ENCODE assay signal across 10 cellular contexts in the genomic region with DNA sequence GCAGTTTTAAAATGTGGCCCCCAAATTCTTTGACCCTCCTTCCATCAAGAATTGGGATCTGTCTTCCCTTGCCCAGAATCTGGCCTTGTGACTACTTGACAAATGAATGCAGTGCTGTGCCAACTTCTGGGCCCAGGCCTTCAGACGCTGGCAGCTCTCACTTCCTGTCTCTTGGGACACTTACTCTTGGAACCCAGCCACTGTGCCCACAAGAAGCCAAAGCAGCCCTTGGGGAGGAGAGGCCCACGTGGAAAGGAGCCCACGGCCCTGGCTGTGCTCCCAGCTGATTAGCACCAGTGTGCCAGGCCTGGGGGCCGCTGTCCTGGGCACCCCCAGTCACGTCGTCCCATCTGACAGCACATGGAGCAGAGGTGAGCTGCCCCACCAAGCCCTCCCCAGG. TPM values are rescaled to one million over a fixed set of nuclear protein-coding genes. Genes with fewer than 3 reads are reported as not detected.
DNase-seq lines count a peak whose midpoint lies in the region; ATAC-seq, FAIRE-seq and TF ChIP-seq lines count a peak whose summit lies in the region.
"Had no signal": no experiment of that assay in that cellular context is flagged by ENCODE, and none has a peak within 500 bp of the region (broad histone marks: within the 10 kb centered on the region; RNA-seq: fewer than 3 reads in every experiment).

No MANE protein-coding gene starts in this region.

- no peak overlapping the region for H3K4me3 Mint-ChIP-seq in activated CD8-positive, alpha-beta T cell treated with anti-CD3 and anti-CD28 coated beads for 36 hours
- H3K4me3 Mint-ChIP-seq in activated CD8-positive, alpha-beta T cell treated with anti-CD3 and anti-CD28 coated beads, Interleukin-2, amount 10 ng/mL, durations not matched to agents 7 days and 5 days = no peak overlapping the region
- H3K4me3 Mint-ChIP-seq in astrocyte (ENCODE audit: unreplicated experiment) = no peak overlapping the region

- no peak for FAIRE-seq in astrocyte (lab: Jason Lieb, UNC)

- H3K36me3 ChIP-seq in astrocyte (ENCODE audit: insufficient read depth, low read length) = no peaks in the 10 kb centered on the region
- no peaks in the 10 kb centered on the region for H3K36me3 ChIP-seq in aorta (ENCODE audit: control insufficient read depth in 1 of 2, insufficient read depth in 2 of 2, low read length in 1 of 2)
- H3K36me3 ChIP-seq: SJSA1 had no signal

- no peak for TF ChIP-seq CTCF in activated CD8-positive, alpha-beta T cell treated with anti-CD3 and anti-CD28 coated beads for 36 hours (IDR thresholded peaks at IDR 0.05)
- no peak for TF ChIP-seq CTCF in astrocyte (IDR thresholded peaks at IDR 0.05; ENCODE audit: insufficient read depth, low read depth, low read length)

- H3K4me1 ChIP-seq in astrocyte (ENCODE audit: insufficient read depth, low read length) (peaks cover 26% of the 10 kb centered on the region), aorta (ENCODE audit: control insufficient read depth in 1 of 2, insufficient read depth in 2 of 2, low read length in 2 of 2) (peaks cover 2 to 15% of the 10 kb centered on the region in 2 donors)

- H3K27ac Mint-ChIP-seq in activated CD8-positive, alpha-beta T cell treated with anti-CD3 and anti-CD28 coated beads for 36 hours = peak overlapping the region; percentile 51
- no peak overlapping the region for H3K27ac Mint-ChIP-seq in activated CD8-positive, alpha-beta T cell treated with anti-CD3 and anti-CD28 coated beads, Interleukin-2, amount 10 ng/mL, durations not matched to agents 7 days and 5 days
- no peak overlapping the region for H3K27ac Mint-ChIP-seq in astrocyte (ENCODE audit: unreplicated experiment)

- intact Hi-C loops in activated CD8-positive, alpha-beta T cell treated with anti-CD3 and anti-CD28 coated beads for 36 hours (cut with micrococcal nuclease) = no loop called here
- intact Hi-C loops in aorta (cut with DNase I) = no loop called here

- H3K27me3 ChIP-seq in astrocyte (ENCODE audit: insufficient read depth, low read length) = no peaks in the 10 kb centered on the region
- H3K27me3 ChIP-seq in aorta (ENCODE audit: control insufficient read depth in 1 of 2, insufficient read depth in 2 of 2, low read length in 1 of 2) = no peaks in the 10 kb centered on the region
- H3K27me3 ChIP-seq: SJSA1 had no signal

- H3K9ac ChIP-seq in astrocyte (ENCODE audit: low read length) = no peak overlapping the region

- H3K79me2 ChIP-seq in astrocyte (ENCODE audit: insufficient read depth, low read length) = no peaks in the 10 kb centered on the region

- H3K4me2 ChIP-seq in astrocyte (ENCODE audit: low read length) = no peak overlapping the region

- H3K27ac ChIP-seq in astrocyte (ENCODE audit: low read depth, low read length) (no peak overlapping the region), aorta (ENCODE audit: low read depth in 1 of 2, low read length in 2 of 2) (peak overlapping the region in 1 of 2 donors; percentile 24)
- H3K27ac ChIP-seq: SJSA1 had no signal

- H2AFZ ChIP-seq in astrocyte (ENCODE audit: low read depth, low read length) = no peak overlapping the region

- H3K4me3 ChIP-seq in astrocyte (ENCODE audit: insufficient read depth, low read depth, low read length) = no peak overlapping the region
- no peak overlapping the region for H3K4me3 ChIP-seq in aorta (ENCODE audit: low read length in 2 of 2)
- H3K4me3 ChIP-seq: SJSA1 had no signal

- H3K9me3 ChIP-seq in astrocyte (ENCODE audit: insufficient read depth, low read depth, low read length) (no peaks in the 10 kb centered on the region), aorta (ENCODE audit: control insufficient read depth, low read length) (no peaks in the 10 kb centered on the region)
- H3K9me3 ChIP-seq: SJSA1 had no signal

- POLR2A ChIA-PET in activated CD8-positive, alpha-beta T cell treated with anti-CD3 and anti-CD28 coated beads for 36 hours (lab: Charles Lee) = interaction anchor here (0.9 kb wide), 1 partner anchor 62 kb away, joined by 3 read pairs; no protein-coding TSS in a partner anchor
- POLR2A ChIA-PET in activated CD8-positive, alpha-beta T cell treated with anti-CD3 and anti-CD28 coated beads, Interleukin-2, amount 10 ng/mL, durations not matched to agents 7 days and 5 days (lab: Charles Lee) = no interaction called here

- no peaks in the 10 kb centered on the region for H4K20me1 ChIP-seq in astrocyte (ENCODE audit: insufficient read depth, low read length)

- CTCF ChIA-PET in activated CD8-positive, alpha-beta T cell treated with anti-CD3 and anti-CD28 coated beads for 36 hours (lab: Charles Lee) = interaction anchor here (1.7 kb wide), 1 partner anchor 36 kb away, joined by 3 read pairs; no protein-coding TSS in a partner anchor
- CTCF ChIA-PET in activated CD8-positive, alpha-beta T cell treated with anti-CD3 and anti-CD28 coated beads, Interleukin-2, amount 10 ng/mL, durations not matched to agents 7 days and 5 days (lab: Charles Lee) = no interaction called here

- H3K9me3 Mint-ChIP-seq in activated CD8-positive, alpha-beta T cell treated with anti-CD3 and anti-CD28 coated beads for 36 hours = no peaks in the 10 kb centered on the region
- no peaks in the 10 kb centered on the region for H3K9me3 Mint-ChIP-seq in activated CD8-positive, alpha-beta T cell treated with anti-CD3 and anti-CD28 coated beads, Interleukin-2, amount 10 ng/mL, durations not matched to agents 7 days and 5 days (ENCODE audit: insufficient read depth)
- peaks cover under 1% of the 10 kb centered on the region for H3K9me3 Mint-ChIP-seq in astrocyte (ENCODE audit: unreplicated experiment)

- no peak for ATAC-seq in activated CD8-positive, alpha-beta T cell treated with anti-CD3 and anti-CD28 coated beads for 36 hours
- no peak for ATAC-seq in activated CD8-positive, alpha-beta T cell treated with anti-CD3 and anti-CD28 coated beads, Interleukin-2, amount 10 ng/mL, durations not matched to agents 7 days and 5 days
- peak; percentile 80 for ATAC-seq in aorta (ENCODE audit: low FRiP score)
- ATAC-seq in GM19035 (IDR thresholded peaks at IDR 0.05; ENCODE audit: unreplicated experiment) = no peak
- ATAC-seq in HG02763 (IDR thresholded peaks at IDR 0.05; ENCODE audit: unreplicated experiment) = no peak
- ATAC-seq: HCT116 had no signal

- H3K27me3 Mint-ChIP-seq in activated CD8-positive, alpha-beta T cell treated with anti-CD3 and anti-CD28 coated beads for 36 hours = no peaks in the 10 kb centered on the region
- H3K27me3 Mint-ChIP-seq in activated CD8-positive, alpha-beta T cell treated with anti-CD3 and anti-CD28 coated beads, Interleukin-2, amount 10 ng/mL, durations not matched to agents 7 days and 5 days (ENCODE audit: low read depth) = peaks cover 4% of the 10 kb centered on the region
- no peaks in the 10 kb centered on the region for H3K27me3 Mint-ChIP-seq in astrocyte (ENCODE audit: low read depth, unreplicated experiment)

- H3K4me1 Mint-ChIP-seq in activated CD8-positive, alpha-beta T cell treated with anti-CD3 and anti-CD28 coated beads for 36 hours (ENCODE audit: low read depth) = peaks cover 8% of the 10 kb centered on the region
- H3K4me1 Mint-ChIP-seq in activated CD8-positive, alpha-beta T cell treated with anti-CD3 and anti-CD28 coated beads, Interleukin-2, amount 10 ng/mL, durations not matched to agents 7 days and 5 days (ENCODE audit: low read depth) = peaks cover 9% of the 10 kb centered on the region
- peaks cover 44% of the 10 kb centered on the region for H3K4me1 Mint-ChIP-seq in astrocyte (ENCODE audit: low read depth, unreplicated experiment)

- no peak for DNase-seq in activated CD8-positive, alpha-beta T cell treated with anti-CD3 and anti-CD28 coated beads for 36 hours
- no peak for DNase-seq in activated CD8-positive, alpha-beta T cell treated with anti-CD3 and anti-CD28 coated beads, Interleukin-2, amount 10 ng/mL, durations not matched to agents 7 days and 5 days
- peak; percentile 33 for DNase-seq in astrocyte (ENCODE audit: low read depth)
- peak; percentile 57 for DNase-seq in inferior parietal cortex (ENCODE audit: extremely low spot score)
- DNase-seq in aorta = peak; percentile 89 to 90
- DNase-seq in NOMO-1 treated with DMSO at 0.1 percent for 48 hours (lab: John Stamatoyannopoulos, UW; ENCODE audit: unreplicated experiment) = no peak

- WGBS in aorta, 2 donors = 0 to 5% methylated on average over 6 of the region's 6 CpGs

- H3K36me3 Mint-ChIP-seq in activated CD8-positive, alpha-beta T cell treated with anti-CD3 and anti-CD28 coated beads for 36 hours (ENCODE audit: low read depth) = no peaks in the 10 kb centered on the region
- no peaks in the 10 kb centered on the region for H3K36me3 Mint-ChIP-seq in activated CD8-positive, alpha-beta T cell treated with anti-CD3 and anti-CD28 coated beads, Interleukin-2, amount 10 ng/mL, durations not matched to agents 7 days and 5 days (ENCODE audit: low read depth)
- peaks cover 2% of the 10 kb centered on the region for H3K36me3 Mint-ChIP-seq in astrocyte (ENCODE audit: low read depth, unreplicated experiment)

RNA-seq across cellular contexts. Expression of gene RPL37A, which starts 56.6 kb away (rescaled TPM):
- total RNA-seq in activated CD8-positive, alpha-beta T cell treated with anti-CD3 and anti-CD28 coated beads for 36 hours = 1,000 to 10,000 TPM; 4,110 to 4,316 TPM
- total RNA-seq in activated CD8-positive, alpha-beta T cell treated with anti-CD3 and anti-CD28 coated beads, Interleukin-2, amount 10 ng/mL, durations not matched to agents 7 days and 5 days = 1,000 to 10,000 TPM; 2,232 to 2,277 TPM
- total RNA-seq in astrocyte (2,566 and 2,632 TPM in 2 replicates), aorta (1,000 to 10,000 TPM; 1,684 to 1,766 TPM)
- 1,000 to 10,000 TPM; 4,723 to 6,118 TPM for polyA plus RNA-seq in aorta

Comparison
In these comparisons a context has a peak if more than half of its experiments do, and no peak if none do; other contexts are left out.
1. DNase-seq: peak in astrocyte (single experiment), inferior parietal cortex (single experiment) and aorta (2 of 2); none in activated CD8-positive, alpha-beta T cell treated with anti-CD3 and anti-CD28 coated beads for 36 hours (single experiment), activated CD8-positive, alpha-beta T cell treated with anti-CD3 and anti-CD28 coated beads, Interleukin-2, amount 10 ng/mL, durations not matched to agents 7 days and 5 days (single experiment) and NOMO-1 treated with DMSO at 0.1 percent for 48 hours (single experiment).